Comparison of ENCODE assay signal across 24 cellular contexts in the genomic region with DNA sequence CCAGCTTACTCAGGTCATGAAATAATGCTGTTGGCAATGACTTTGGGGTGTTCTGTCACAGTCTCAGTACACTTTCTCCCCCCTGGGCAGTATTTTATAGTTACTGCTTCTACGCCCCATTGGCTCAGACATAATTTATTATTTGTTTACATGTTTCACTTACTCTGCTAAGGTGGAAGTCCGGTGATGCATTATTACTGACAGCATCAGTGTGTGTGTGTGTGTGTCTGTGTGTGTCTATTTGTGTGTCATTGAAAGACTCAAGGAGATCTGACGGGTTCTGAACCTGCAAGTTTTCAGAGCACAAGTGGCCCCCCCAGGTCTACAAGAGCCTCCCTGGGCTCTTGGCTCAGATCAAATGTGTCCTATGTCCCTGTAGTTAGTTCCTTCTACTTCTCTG.
"Had no signal": no experiment of that assay in that cellular context is flagged by ENCODE, and none has a peak within 500 bp of the region (broad histone marks: within the 10 kb centered on the region; RNA-seq: fewer than 3 reads in every experiment).

No MANE protein-coding gene starts in this region.

- H3K9me3 ChIP-seq: adrenal gland, esophagus squamous epithelium, upper lobe of right lung had no signal

- H3K4me1 ChIP-seq: adrenal gland had no signal

- H3K4me1 Mint-ChIP-seq: activated T-helper 17 cell treated with anti-CD3 and anti-CD28 coated beads, Interleukin-2, amount 50 U/mL, for 72 hours; central memory CD8-positive, alpha-beta T cell had no signal

- ATAC-seq: activated T-helper 17 cell treated with anti-CD3 and anti-CD28 coated beads, Interleukin-2, amount 50 U/mL, for 72 hours; gastroesophageal sphincter; left lobe of liver; naive thymus-derived CD4-positive, alpha-beta T cell; stimulated activated naive B cell treated with anti-CD40 and anti-IgM and Interleukin-4, amounts not matched to agents 10 μg/mL and 1 μg/mL and 100 μg/mL, for 72 hours; upper lobe of right lung had no signal

- H3K27ac Mint-ChIP-seq: activated naive CD8-positive, alpha-beta T cell; activated T-helper 17 cell treated with anti-CD3 and anti-CD28 coated beads, Interleukin-2, amount 50 U/mL, for 72 hours; stimulated activated naive B cell treated with anti-CD40 and anti-IgM and Interleukin-4, amounts not matched to agents 10 μg/mL and 1 μg/mL and 100 μg/mL, for 72 hours had no signal

- H3K4me3 ChIP-seq: adrenal gland, ascending aorta, esophagus squamous epithelium, gastroesophageal sphincter, lung, upper lobe of right lung had no signal

- H3K27me3 ChIP-seq: adrenal gland, ascending aorta, gastroesophageal sphincter had no signal

- H3K4me3 Mint-ChIP-seq: activated naive CD8-positive, alpha-beta T cell; activated T-helper 17 cell treated with anti-CD3 and anti-CD28 coated beads, Interleukin-2, amount 50 U/mL, for 72 hours; central memory CD8-positive, alpha-beta T cell; naive thymus-derived CD4-positive, alpha-beta T cell; neural crest cell; stimulated activated naive B cell treated with anti-CD40 and anti-IgM and Interleukin-4, amounts not matched to agents 10 μg/mL and 1 μg/mL and 100 μg/mL, for 72 hours had no signal

- H3K27ac ChIP-seq: adrenal gland, ascending aorta, brain microvascular endothelial cell, esophagus squamous epithelium, gastroesophageal sphincter, upper lobe of right lung had no signal

- H3K27me3 Mint-ChIP-seq: activated naive CD8-positive, alpha-beta T cell; activated T-helper 17 cell treated with anti-CD3 and anti-CD28 coated beads, Interleukin-2, amount 50 U/mL, for 72 hours; central memory CD8-positive, alpha-beta T cell had no signal

- H3K36me3 ChIP-seq: adrenal gland, ascending aorta, brain microvascular endothelial cell, esophagus squamous epithelium, gastroesophageal sphincter, upper lobe of right lung had no signal

- DNase-seq: activated CD4-positive, alpha-beta T cell treated with anti-CD3 and anti-CD28 coated beads for 1 hour; activated CD4-positive, alpha-beta T cell treated with anti-CD3 and anti-CD28 coated beads, Interleukin-2, amount 50 U/mL, for 1 hour; activated T-cell treated with anti-CD3 and anti-CD28 coated beads, Interleukin-2, amount 50 U/mL, for 1 hour; adrenal gland; brain microvascular endothelial cell; effector memory CD4-positive, alpha-beta T cell; esophagus squamous epithelium; head of caudate nucleus; islet precursor cell; naive thymus-derived CD4-positive, alpha-beta T cell; posterior cingulate gyrus; stimulated activated CD4-positive, alpha-beta T cell treated with anti-CD3 and anti-CD28 coated beads, Interleukin-2, amount 100 ng/mL, for 48 hours; stimulated activated CD8-positive, alpha-beta memory T cell treated with anti-CD3 and anti-CD28 coated beads, Interleukin-4, amount 100 ng/mL, for 48 hours; stimulated activated naive B cell treated with anti-CD40 and anti-IgM and Interleukin-4, amounts not matched to agents 10 μg/mL and 1 μg/mL and 100 μg/mL, for 72 hours; T-helper 1 cell; upper lobe of right lung had no signal
